In the genomic region with DNA sequence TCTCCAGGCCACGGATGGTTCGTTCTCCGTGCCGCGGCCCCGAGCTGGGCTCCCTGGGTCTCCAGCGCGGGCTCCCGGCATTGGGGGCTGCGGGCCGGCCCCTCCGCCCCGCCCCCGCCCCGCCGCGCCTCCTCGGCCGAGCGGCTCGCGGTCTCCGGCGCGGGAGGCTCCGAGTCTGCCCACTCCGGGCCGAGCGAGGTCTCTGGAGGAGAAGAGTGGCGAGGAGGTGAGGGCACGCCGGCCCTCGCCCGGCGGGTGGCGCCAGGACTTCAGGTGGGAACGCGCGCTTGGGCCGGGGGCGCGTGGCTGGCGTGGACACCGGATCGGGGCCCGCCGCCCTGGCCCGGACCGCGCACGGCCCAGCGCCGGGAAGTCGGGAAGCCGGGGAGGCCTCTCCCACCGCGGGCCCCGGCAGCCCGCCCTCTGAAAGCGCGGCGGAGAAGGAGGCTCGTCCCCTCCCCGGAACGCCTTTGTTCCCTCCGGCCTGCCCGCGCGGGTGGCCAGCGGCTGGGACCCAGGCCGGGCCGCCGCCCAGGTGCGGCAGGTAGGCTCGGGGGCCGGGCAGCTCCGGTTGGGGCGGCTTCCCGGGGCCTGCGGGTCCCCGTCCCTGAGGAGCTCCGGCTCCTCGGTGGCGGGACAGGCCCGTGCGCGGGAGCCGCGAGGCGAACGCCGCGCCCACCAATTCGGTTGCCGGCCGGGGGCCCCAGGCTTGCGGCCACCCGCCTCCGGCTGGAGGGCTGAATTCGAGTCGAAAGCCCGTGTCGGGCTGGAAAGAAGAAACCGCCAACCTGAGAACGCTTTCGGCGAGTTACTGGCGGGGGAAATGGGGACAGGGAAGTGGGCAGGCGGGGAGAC, we compare ENCODE assay signal across 8 cellular contexts. TPM values are rescaled to one million over a fixed set of nuclear protein-coding genes. Genes with fewer than 3 reads are reported as not detected.
DNase-seq lines count a peak whose midpoint lies in the region; ATAC-seq and TF ChIP-seq lines count a peak whose summit lies in the region.

No MANE protein-coding gene starts in this region.

- peak; percentile 44 for ATAC-seq in activated naive CD8-positive, alpha-beta T cell treated with anti-CD3 and anti-CD28 coated beads, Interleukin-2, amount 50 U/mL, for 24 hours
- no peak for ATAC-seq in HG02798 (IDR thresholded peaks at IDR 0.05; ENCODE audit: poor library complexity, unreplicated experiment)

- H3K4me1 ChIP-seq in right atrium auricular region: peaks cover 0 to 2% of the 10 kb centered on the region in 2 donors
- no peaks in the 10 kb centered on the region for H3K4me1 ChIP-seq in rectal smooth muscle tissue (ENCODE audit: control insufficient read depth, insufficient read depth, low read length)

- H3K27ac Mint-ChIP-seq in activated naive CD8-positive, alpha-beta T cell treated with anti-CD3 and anti-CD28 coated beads, Interleukin-2, amount 50 U/mL, for 24 hours: peak overlapping the region; percentile 88

- H3K27ac ChIP-seq in right atrium auricular region (peak overlapping the region; percentile 75 to 81), rectal smooth muscle tissue (ENCODE audit: low read depth, low read length) (peak overlapping the region; percentile 80)

- peak in 1 of 2 donors; percentile 46 for TF ChIP-seq CTCF in right atrium auricular region (IDR thresholded peaks at IDR 0.05)

- H3K36me3 ChIP-seq in right atrium auricular region (no peaks in the 10 kb centered on the region), rectal smooth muscle tissue (ENCODE audit: control insufficient read depth, insufficient read depth, low read length) (no peaks in the 10 kb centered on the region)

- H3K27me3 ChIP-seq in right atrium auricular region (no peaks in the 10 kb centered on the region), rectal smooth muscle tissue (ENCODE audit: control insufficient read depth, insufficient read depth, low read length) (no peaks in the 10 kb centered on the region)

- peaks cover 42% of the 10 kb centered on the region for H3K4me1 Mint-ChIP-seq in activated naive CD8-positive, alpha-beta T cell treated with anti-CD3 and anti-CD28 coated beads, Interleukin-2, amount 50 U/mL, for 24 hours

- no peaks in the 10 kb centered on the region for H3K9me3 ChIP-seq in right atrium auricular region

- H3K9me3 Mint-ChIP-seq in activated naive CD8-positive, alpha-beta T cell treated with anti-CD3 and anti-CD28 coated beads, Interleukin-2, amount 50 U/mL, for 24 hours: no peaks in the 10 kb centered on the region

- H3K4me3 Mint-ChIP-seq in activated naive CD8-positive, alpha-beta T cell treated with anti-CD3 and anti-CD28 coated beads, Interleukin-2, amount 50 U/mL, for 24 hours: peak overlapping the region; percentile 90

- H3K4me3 ChIP-seq in right atrium auricular region (peak overlapping the region; percentile 53 to 72), rectal smooth muscle tissue (ENCODE audit: low read length) (peak overlapping the region; percentile 77)

- H3K9ac ChIP-seq in rectal smooth muscle tissue (ENCODE audit: low read length): peak overlapping the region; percentile 74

- peaks cover 38% of the 10 kb centered on the region for H3K36me3 Mint-ChIP-seq in activated naive CD8-positive, alpha-beta T cell treated with anti-CD3 and anti-CD28 coated beads, Interleukin-2, amount 50 U/mL, for 24 hours (ENCODE audit: low read depth)

- H3K27me3 Mint-ChIP-seq in activated naive CD8-positive, alpha-beta T cell treated with anti-CD3 and anti-CD28 coated beads, Interleukin-2, amount 50 U/mL, for 24 hours: peaks cover 10% of the 10 kb centered on the region

- DNase-seq in NCI-H146 (lab: John Stamatoyannopoulos, UW): peak; percentile 75
- no peak for DNase-seq in NCI-H146 treated with DMSO at 0.1 percent for 48 hours (lab: John Stamatoyannopoulos, UW; ENCODE audit: unreplicated experiment)
- peak; percentile 6 to 43 for DNase-seq in NCI-H1930 (lab: John Stamatoyannopoulos, UW)
- DNase-seq in activated naive CD8-positive, alpha-beta T cell treated with anti-CD3 and anti-CD28 coated beads, Interleukin-2, amount 50 U/mL, for 24 hours: peak; percentile 40
- no peak for DNase-seq in right atrium auricular region (ENCODE audit: low spot score)
- no peak for DNase-seq in NCI-H187 (lab: John Stamatoyannopoulos, UW)

RNA-seq across cellular contexts. Expression of a gene that starts 1.1 kb away (rescaled TPM):
- 1 to 10 TPM; 1.7 to 2.0 TPM for total RNA-seq in right atrium auricular region

Comparison
In these comparisons a context has a peak if more than half of its experiments do, and no peak if none do; other contexts are left out.
1. DNase-seq: peak in NCI-H146 (single experiment), NCI-H1930 (2 of 2) and activated naive CD8-positive, alpha-beta T cell treated with anti-CD3 and anti-CD28 coated beads, Interleukin-2, amount 50 U/mL, for 24 hours (single experiment); none in NCI-H146 treated with DMSO at 0.1 percent for 48 hours (single experiment), right atrium auricular region (single experiment) and NCI-H187 (0 of 2).